ENCODE assay signal across 1 cellular context in the genomic region with DNA sequence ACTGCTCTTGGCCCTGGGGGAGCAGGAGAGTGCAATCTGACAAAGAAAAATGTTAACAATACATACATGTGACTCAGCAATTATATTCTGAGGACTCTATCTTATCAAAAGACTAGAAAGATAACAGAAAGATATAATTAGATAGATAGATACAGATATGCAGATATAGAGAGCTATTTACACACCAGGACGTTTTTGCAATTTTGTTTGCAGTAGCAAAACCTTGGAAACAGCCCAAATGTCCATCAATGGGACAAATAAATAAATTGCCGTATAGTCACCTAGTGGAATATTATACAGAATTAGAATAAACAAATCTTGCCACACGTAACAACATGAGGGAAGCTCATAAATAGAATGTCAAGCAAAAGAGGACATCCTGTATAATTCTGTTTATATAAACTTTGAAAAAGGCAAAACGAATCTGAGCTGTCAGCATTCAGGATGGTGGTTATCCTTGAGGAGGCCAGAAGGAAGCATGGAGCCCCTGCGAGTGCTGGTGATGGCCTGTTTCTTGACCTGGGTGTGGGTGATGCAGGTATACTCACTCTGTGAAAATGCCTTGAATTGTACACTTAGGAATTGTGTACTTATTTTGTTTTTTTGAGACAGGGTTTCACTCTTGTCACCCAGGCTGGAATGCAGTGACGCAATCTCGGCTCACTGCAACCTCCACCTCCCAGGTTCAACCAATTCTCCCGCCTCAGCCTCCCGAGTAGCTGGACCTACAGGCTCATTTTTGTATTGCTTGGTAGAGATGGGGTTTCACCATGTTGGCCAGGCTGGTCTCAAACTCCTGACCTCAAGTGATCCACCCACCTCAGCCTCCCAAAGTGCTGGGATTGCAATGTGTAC.
TF ChIP-seq lines count a peak whose summit lies in the region.

No MANE protein-coding gene starts in this region.

TF ChIP-seq in K562, 482 proteins besides CTCF, POLR2A, EP300 and RAD21 (continued from another document):
- TF ChIP-seq CEBPG (CRISPR knock-in tag; IDR thresholded peaks at IDR 0.05) (peak; percentile 69; the same call in 1 of the 2 replicates), CEBPG (tag; conservative IDR thresholded peaks at IDR 0.05 in 1 of 2, IDR thresholded peaks at IDR 0.05 in 1 of 2) (peak; percentile 69 to 79)
- TF ChIP-seq, protein P1, sequence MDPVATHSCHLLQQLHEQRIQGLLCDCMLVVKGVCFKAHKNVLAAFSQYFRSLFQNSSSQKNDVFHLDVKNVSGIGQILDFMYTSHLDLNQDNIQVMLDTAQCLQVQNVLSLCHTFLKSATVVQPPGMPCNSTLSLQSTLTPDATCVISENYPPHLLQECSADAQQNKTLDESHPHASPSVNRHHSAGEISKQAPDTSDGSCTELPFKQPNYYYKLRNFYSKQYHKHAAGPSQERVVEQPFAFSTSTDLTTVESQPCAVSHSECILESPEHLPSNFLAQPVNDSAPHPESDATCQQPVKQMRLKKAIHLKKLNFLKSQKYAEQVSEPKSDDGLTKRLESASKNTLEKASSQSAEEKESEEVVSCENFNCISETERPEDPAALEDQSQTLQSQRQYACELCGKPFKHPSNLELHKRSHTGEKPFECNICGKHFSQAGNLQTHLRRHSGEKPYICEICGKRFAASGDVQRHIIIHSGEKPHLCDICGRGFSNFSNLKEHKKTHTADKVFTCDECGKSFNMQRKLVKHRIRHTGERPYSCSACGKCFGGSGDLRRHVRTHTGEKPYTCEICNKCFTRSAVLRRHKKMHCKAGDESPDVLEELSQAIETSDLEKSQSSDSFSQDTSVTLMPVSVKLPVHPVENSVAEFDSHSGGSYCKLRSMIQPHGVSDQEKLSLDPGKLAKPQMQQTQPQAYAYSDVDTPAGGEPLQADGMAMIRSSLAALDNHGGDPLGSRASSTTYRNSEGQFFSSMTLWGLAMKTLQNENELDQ (CRISPR knock-in tag; IDR thresholded peaks at IDR 0.05; ENCODE audit: borderline replicate concordance), result no peak
- TF ChIP-seq, protein P2, sequence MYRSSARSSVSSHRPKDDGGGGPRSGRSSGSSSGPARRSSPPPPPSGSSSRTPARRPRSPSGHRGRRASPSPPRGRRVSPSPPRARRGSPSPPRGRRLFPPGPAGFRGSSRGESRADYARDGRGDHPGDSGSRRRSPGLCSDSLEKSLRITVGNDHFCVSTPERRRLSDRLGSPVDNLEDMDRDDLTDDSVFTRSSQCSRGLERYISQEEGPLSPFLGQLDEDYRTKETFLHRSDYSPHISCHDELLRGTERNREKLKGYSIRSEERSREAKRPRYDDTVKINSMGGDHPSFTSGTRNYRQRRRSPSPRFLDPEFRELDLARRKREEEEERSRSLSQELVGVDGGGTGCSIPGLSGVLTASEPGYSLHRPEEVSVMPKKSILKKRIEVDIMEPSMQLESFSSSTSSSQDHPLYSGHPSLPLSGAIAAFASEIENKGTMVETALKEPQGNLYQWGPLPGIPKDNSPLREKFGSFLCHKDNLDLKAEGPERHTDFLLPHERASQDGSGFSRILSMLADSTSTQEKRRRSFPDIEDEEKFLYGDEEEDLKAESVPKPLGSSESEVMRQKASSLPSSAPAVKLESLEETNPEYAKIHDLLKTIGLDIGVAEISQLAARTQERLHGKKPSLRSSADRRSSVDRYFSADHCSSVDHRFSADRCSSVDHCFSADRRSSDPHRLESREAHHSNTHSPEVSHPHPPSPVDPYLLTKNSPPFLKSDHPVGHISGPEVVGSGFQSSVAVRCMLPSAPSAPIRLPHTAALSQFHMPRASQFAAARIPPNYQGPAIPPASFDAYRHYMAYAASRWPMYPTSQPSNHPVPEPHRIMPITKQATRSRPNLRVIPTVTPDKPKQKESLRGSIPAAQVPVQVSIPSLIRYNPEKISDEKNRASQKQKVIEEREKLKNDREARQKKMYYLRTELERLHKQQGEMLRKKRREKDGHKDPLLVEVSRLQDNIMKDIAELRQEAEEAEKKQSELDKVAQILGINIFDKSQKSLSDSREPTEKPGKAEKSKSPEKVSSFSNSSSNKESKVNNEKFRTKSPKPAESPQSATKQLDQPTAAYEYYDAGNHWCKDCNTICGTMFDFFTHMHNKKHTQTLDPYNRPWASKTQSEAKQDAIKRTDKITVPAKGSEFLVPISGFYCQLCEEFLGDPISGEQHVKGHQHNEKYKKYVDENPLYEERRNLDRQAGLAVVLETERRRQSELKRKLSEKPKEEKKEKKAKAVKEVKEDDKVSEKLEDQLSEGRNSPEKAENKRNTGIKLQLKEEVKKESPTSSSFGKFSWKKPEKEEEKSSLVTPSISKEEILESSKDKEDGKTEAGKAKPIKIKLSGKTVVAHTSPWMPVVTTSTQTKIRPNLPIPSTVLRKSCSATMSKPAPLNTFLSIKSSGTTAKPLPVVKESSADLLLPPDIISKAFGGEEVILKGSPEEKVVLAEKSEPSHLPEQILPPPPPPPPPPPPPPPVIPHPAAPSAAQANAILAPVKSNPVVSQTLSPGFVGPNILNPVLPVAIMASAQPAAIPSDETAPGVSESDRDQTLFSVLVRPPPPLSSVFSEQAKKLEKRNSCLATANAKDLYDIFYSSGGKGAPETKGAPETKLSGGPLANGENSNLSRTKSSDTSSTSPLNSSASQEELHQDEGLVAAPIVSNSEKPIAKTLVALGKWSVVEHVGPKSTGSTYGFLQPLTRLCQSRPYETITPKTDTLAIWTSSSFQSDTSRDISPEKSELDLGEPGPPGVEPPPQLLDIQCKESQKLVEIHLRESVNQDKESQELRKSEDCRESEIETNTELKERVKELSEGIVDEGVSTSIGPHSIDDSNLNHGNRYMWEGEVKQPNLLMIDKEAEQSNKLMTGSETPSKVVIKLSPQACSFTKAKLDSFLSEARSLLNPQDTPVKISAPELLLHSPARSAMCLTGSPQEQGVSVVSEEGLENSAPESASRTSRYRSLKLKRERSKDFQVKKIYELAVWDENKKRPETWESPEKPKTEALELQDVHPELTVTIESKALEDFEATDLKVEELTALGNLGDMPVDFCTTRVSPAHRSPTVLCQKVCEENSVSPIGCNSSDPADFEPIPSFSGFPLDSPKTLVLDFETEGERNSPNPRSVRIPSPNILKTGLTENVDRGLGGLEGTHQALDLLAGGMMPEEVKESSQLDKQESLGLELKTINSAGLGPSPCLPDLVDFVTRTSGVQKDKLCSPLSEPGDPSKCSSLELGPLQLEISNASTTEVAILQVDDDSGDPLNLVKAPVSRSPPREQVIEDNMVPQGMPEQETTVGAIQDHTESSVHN (IDR thresholded peaks at IDR 0.05; ENCODE audit: borderline replicate concordance in 1 of 2, low read depth in 1 of 2), result no peak
